ENCODE assay signal across 31 cellular contexts in genomic region chr6:98179606-98180005, GRCh38.
"Had no signal": no experiment of that assay in that cellular context is flagged by ENCODE, and none has a peak within 500 bp of the region (broad histone marks: within the 10 kb centered on the region; RNA-seq: fewer than 3 reads in every experiment).

No MANE protein-coding gene starts in this region.

- ATAC-seq: K562, Panc1, Right ventricle myocardium inferior had no signal

- H3K27ac ChIP-seq: PC-9, RWPE1, SJCRH30 had no signal

- H3K4me2 ChIP-seq: PC-9, SK-N-SH had no signal

- H3K9ac ChIP-seq: SK-N-SH had no signal

- H3K36me3 ChIP-seq: MG63, SJCRH30 had no signal

- H3K9me3 ChIP-seq: MG63, SJCRH30, SK-N-SH had no signal

- H2AFZ ChIP-seq: PC-9 had no signal

- H3K4me1 ChIP-seq: SJCRH30 had no signal

- H3K4me3 ChIP-seq: K562, MG63, PC-9, SJCRH30 had no signal

- H3K27me3 ChIP-seq: MG63, SJCRH30 had no signal

- DNase-seq: Kasumi-1, KG1, MG63, NCI-H1048, NCI-H1092 treated with DMSO at 0.1 percent for 48 hours, NCI-H1105 treated with DMSO at 0.1 percent for 48 hours, NCI-H1436, NCI-H146, NCI-H1694, NCI-H1930, NCI-H2081 treated with DMSO at 0.1 percent for 48 hours, NCI-H2107, NCI-H2171, NCI-H226, NCI-H446 treated with DMSO at 0.1 percent for 48 hours, NCI-H510A, NCI-H524, NCI-H526, NCI-H69, NCI-H748 treated with DMSO at 0.1 percent for 48 hours, NCI-H82, PC-9, SHP77, SIG-M5, SJCRH30, SK-N-SH, SW 1271 had no signal
